In genomic region chr11:59791639-59792038, GRCh38 we compare ENCODE assay signal across 31 cellular contexts. TPM values are rescaled to one million over a fixed set of nuclear protein-coding genes. Genes with fewer than 3 reads are reported as not detected.
"Had no signal": no experiment of that assay in that cellular context is flagged by ENCODE, and none has a peak within 500 bp of the region (broad histone marks: within the 10 kb centered on the region; RNA-seq: fewer than 3 reads in every experiment).

No MANE protein-coding gene starts in this region.

- H3K27me3 ChIP-seq: breast epithelium had no signal

- H3K27ac ChIP-seq: breast epithelium, VCaP had no signal

- H3K9me3 ChIP-seq: breast epithelium had no signal

- H3K27me3 Mint-ChIP-seq: activated CD4-positive, alpha-beta memory T cell treated with anti-CD3 and anti-CD28 coated beads, Interleukin-2, amount 10 ng/mL, durations not matched to agents 7 days and 5 days; activated CD4-positive, alpha-beta T cell treated with anti-CD3 and anti-CD28 coated beads for 36 hours; activated naive CD4-positive, alpha-beta T cell treated with anti-CD3 and anti-CD28 coated beads, Interleukin-2, amount 10 ng/mL, durations not matched to agents 7 days and 5 days; activated naive CD8-positive, alpha-beta T cell treated with anti-CD3 and anti-CD28 coated beads for 36 hours; T-cell had no signal

- H3K4me3 ChIP-seq: breast epithelium had no signal

- H3K4me1 Mint-ChIP-seq: activated CD4-positive, alpha-beta T cell treated with anti-CD3 and anti-CD28 coated beads for 36 hours; activated naive CD8-positive, alpha-beta T cell treated with anti-CD3 and anti-CD28 coated beads for 36 hours had no signal

- ATAC-seq: activated CD4-positive, alpha-beta T cell treated with anti-CD3 and anti-CD28 coated beads for 36 hours; T-cell had no signal

- DNase-seq: activated CD4-positive, alpha-beta memory T cell treated with anti-CD3 and anti-CD28 coated beads, Interleukin-2, amount 10 ng/mL, durations not matched to agents 7 days and 5 days; activated CD4-positive, alpha-beta T cell treated with anti-CD3 and anti-CD28 coated beads for 36 hours; activated CD4-positive, alpha-beta T cell treated with anti-CD3 and anti-CD28 coated beads, Interleukin-2, amount 50 U/mL, for 1 hour; activated CD4-positive, CD25-positive, alpha-beta regulatory T cell; activated gamma-delta T cell treated with Interleukin-2 at 50 U/mL for 16 hours; activated naive CD4-positive, alpha-beta T cell treated with anti-CD3 and anti-CD28 coated beads, Interleukin-2, amount 10 ng/mL, durations not matched to agents 7 days and 5 days; activated naive CD8-positive, alpha-beta T cell treated with anti-CD3 and anti-CD28 coated beads for 36 hours; activated T-cell treated with anti-CD3 and anti-CD28 coated beads for 4 hours; activated T-cell treated with anti-CD3 and anti-CD28 coated beads, Interleukin-2, amount 50 U/mL, for 48 hours; anterior cingulate cortex; caudate nucleus; Kasumi-1; NCI-H1048; NCI-H146; NCI-H187 treated with DMSO at 0.1 percent for 48 hours; NCI-H2081 treated with DMSO at 0.1 percent for 48 hours; NCI-H2171; NCI-H226; NCI-H526; NCI-H774; SIG-M5; T-cell had no signal

- H3K27ac Mint-ChIP-seq: activated CD4-positive, alpha-beta memory T cell treated with anti-CD3 and anti-CD28 coated beads, Interleukin-2, amount 10 ng/mL, durations not matched to agents 7 days and 5 days; activated CD4-positive, alpha-beta T cell treated with anti-CD3 and anti-CD28 coated beads for 36 hours; activated naive CD4-positive, alpha-beta T cell treated with anti-CD3 and anti-CD28 coated beads, Interleukin-2, amount 10 ng/mL, durations not matched to agents 7 days and 5 days; activated naive CD8-positive, alpha-beta T cell treated with anti-CD3 and anti-CD28 coated beads for 36 hours; activated T-helper 2 cell treated with anti-CD3 and anti-CD28 coated beads, Interferon-gamma antibody, Interleukin-2, Interleukin-4, amounts not matched to agents 10 μg/mL and 5 μg/mL and 100 μg/mL, durations not matched to agents 14 hours and 24 hours and 36 hours; T-cell had no signal

- H3K4me3 Mint-ChIP-seq: activated CD4-positive, alpha-beta memory T cell treated with anti-CD3 and anti-CD28 coated beads, Interleukin-2, amount 10 ng/mL, durations not matched to agents 7 days and 5 days; activated CD4-positive, alpha-beta T cell treated with anti-CD3 and anti-CD28 coated beads for 36 hours; activated naive CD4-positive, alpha-beta T cell treated with anti-CD3 and anti-CD28 coated beads, Interleukin-2, amount 10 ng/mL, durations not matched to agents 7 days and 5 days; activated naive CD8-positive, alpha-beta T cell treated with anti-CD3 and anti-CD28 coated beads for 36 hours; T-cell had no signal

RNA-seq across cellular contexts. Expression of gene CBLIF, which starts 53.7 kb away (rescaled TPM):
- total RNA-seq: activated CD4-positive, alpha-beta memory T cell treated with anti-CD3 and anti-CD28 coated beads, Interleukin-2, amount 10 ng/mL, durations not matched to agents 7 days and 5 days; activated CD4-positive, alpha-beta T cell treated with anti-CD3 and anti-CD28 coated beads for 36 hours; activated CD8-positive, alpha-beta memory T cell treated with anti-CD3 and anti-CD28 coated beads for 36 hours; activated naive CD8-positive, alpha-beta T cell treated with anti-CD3 and anti-CD28 coated beads for 36 hours; activated T-helper 2 cell treated with anti-CD3 and anti-CD28 coated beads, Interferon-gamma antibody, Interleukin-2, Interleukin-4, amounts not matched to agents 10 μg/mL and 5 μg/mL and 100 μg/mL, durations not matched to agents 14 hours and 24 hours and 36 hours; breast epithelium; chondrocyte; NCI-H460; OCI-LY7; RPMI7951; T-cell; T-helper 2 cell treated with Interferon-gamma antibody and Interleukin-4, amounts not matched to agents 100 ng/mL and 5 ng/mL, for 36 hours had no signal
